In genomic region chr14:21528381-21529348, GRCh38 we compare ENCODE assay signal across 2 cellular contexts.
TF ChIP-seq lines count a peak whose summit lies in the region.

No MANE protein-coding gene starts in this region.

TF ChIP-seq in SK-N-SH treated with all-trans-retinoic acid at 6 μM for 48 hours, 23 proteins besides CTCF, POLR2A, EP300 and RAD21:
- TF ChIP-seq, protein P1, sequence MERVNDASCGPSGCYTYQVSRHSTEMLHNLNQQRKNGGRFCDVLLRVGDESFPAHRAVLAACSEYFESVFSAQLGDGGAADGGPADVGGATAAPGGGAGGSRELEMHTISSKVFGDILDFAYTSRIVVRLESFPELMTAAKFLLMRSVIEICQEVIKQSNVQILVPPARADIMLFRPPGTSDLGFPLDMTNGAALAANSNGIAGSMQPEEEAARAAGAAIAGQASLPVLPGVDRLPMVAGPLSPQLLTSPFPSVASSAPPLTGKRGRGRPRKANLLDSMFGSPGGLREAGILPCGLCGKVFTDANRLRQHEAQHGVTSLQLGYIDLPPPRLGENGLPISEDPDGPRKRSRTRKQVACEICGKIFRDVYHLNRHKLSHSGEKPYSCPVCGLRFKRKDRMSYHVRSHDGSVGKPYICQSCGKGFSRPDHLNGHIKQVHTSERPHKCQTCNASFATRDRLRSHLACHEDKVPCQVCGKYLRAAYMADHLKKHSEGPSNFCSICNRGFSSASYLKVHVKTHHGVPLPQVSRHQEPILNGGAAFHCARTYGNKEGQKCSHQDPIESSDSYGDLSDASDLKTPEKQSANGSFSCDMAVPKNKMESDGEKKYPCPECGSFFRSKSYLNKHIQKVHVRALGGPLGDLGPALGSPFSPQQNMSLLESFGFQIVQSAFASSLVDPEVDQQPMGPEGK (CRISPR knock-in tag; IDR thresholded peaks at IDR 0.05; ENCODE audit: borderline replicate concordance): no peak
- peak; percentile 57 for TF ChIP-seq ISL1 (CRISPR knock-in tag; IDR thresholded peaks at IDR 0.05)

TF ChIP-seq in SK-N-SH, 30 proteins besides CTCF, POLR2A, EP300 and RAD21 (continued from another document):
- TF ChIP-seq REST (IDR thresholded peaks at IDR 0.05; ENCODE audit: low read depth, low read length): no peak
- TF ChIP-seq, protein P2, sequence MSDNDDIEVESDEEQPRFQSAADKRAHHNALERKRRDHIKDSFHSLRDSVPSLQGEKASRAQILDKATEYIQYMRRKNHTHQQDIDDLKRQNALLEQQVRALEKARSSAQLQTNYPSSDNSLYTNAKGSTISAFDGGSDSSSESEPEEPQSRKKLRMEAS (IDR thresholded peaks at IDR 0.05; ENCODE audit: low read depth): no peak
